In genomic region chr18:22349317-22349898, GRCh38 we compare ENCODE assay signal across 10 cellular contexts.
DNase-seq lines count a peak whose midpoint lies in the region; ATAC-seq and TF ChIP-seq lines count a peak whose summit lies in the region.
"Had no signal": no experiment of that assay in that cellular context is flagged by ENCODE, and none has a peak within 500 bp of the region (broad histone marks: within the 10 kb centered on the region; RNA-seq: fewer than 3 reads in every experiment).

No MANE protein-coding gene starts in this region.

- no peak for TF ChIP-seq EP300 in esophagus muscularis mucosa (IDR thresholded peaks at IDR 0.05)

- no peak for DNase-seq in activated naive CD4-positive, alpha-beta T cell treated with Interleukin-2 at 50 U/mL for 16 hours
- DNase-seq in esophagus muscularis mucosa (ENCODE audit: extremely low spot score), result peak; percentile 62
- no peak for DNase-seq in naive thymus-derived CD8-positive, alpha-beta T cell
- DNase-seq in uterus, result peak; percentile 68 to 85
- DNase-seq in dorsolateral prefrontal cortex, result no peak
- DNase-seq: NCI-H2029, T-helper 2 cell had no signal

- H3K4me1 ChIP-seq in esophagus muscularis mucosa (peaks cover 36 to 46% (median 40%) of the 10 kb centered on the region in 4 donors), uterus (peaks cover 0 to 17% of the 10 kb centered on the region in 2 donors)

- peaks cover 31% of the 10 kb centered on the region for H3K27me3 Mint-ChIP-seq in activated naive CD4-positive, alpha-beta T cell treated with anti-CD3 and anti-CD28 coated beads, Interleukin-2, amount 50 U/mL, for 24 hours
- H3K27me3 Mint-ChIP-seq in naive thymus-derived CD8-positive, alpha-beta T cell, result peaks cover 8 to 31% (median 17%) of the 10 kb centered on the region in 5 donors

- H3K27ac ChIP-seq in esophagus muscularis mucosa (replicated peaks in 1 of 4), result peak overlapping the region; percentile 50 to 81 (median 74)
- peak overlapping the region; percentile 97 to 98 for H3K27ac ChIP-seq in uterus
- H3K27ac ChIP-seq in dorsolateral prefrontal cortex, result no peak overlapping the region

- no peak for TF ChIP-seq POLR2A in esophagus muscularis mucosa (IDR thresholded peaks at IDR 0.05; ENCODE audit: low read depth)
- TF ChIP-seq POLR2A in uterus (IDR thresholded peaks at IDR 0.05), result peak in 1 of 2 donors; percentile 7

- H3K9me3 Mint-ChIP-seq in activated naive CD4-positive, alpha-beta T cell treated with anti-CD3 and anti-CD28 coated beads, Interleukin-2, amount 50 U/mL, for 24 hours, result peaks cover 6% of the 10 kb centered on the region
- peaks cover 0 to 16% (median 0%) of the 10 kb centered on the region in 9 donors for H3K9me3 Mint-ChIP-seq in naive thymus-derived CD8-positive, alpha-beta T cell

- H3K4me3 ChIP-seq in esophagus muscularis mucosa (peak overlapping the region; percentile 56 to 61 (median 58)), uterus (peak overlapping the region; percentile 43 to 69), dorsolateral prefrontal cortex (peak overlapping the region in 14 of 59 donors; percentile 19 to 57 (median 46))

- H3K9me3 ChIP-seq in esophagus muscularis mucosa, result no peaks in the 10 kb centered on the region
- no peaks in the 10 kb centered on the region for H3K9me3 ChIP-seq in uterus

- no peak overlapping the region for H3K27ac Mint-ChIP-seq in activated naive CD4-positive, alpha-beta T cell treated with anti-CD3 and anti-CD28 coated beads, Interleukin-2, amount 50 U/mL, for 24 hours
- peak overlapping the region; percentile 86 to 97 (median 96) for H3K27ac Mint-ChIP-seq in naive thymus-derived CD8-positive, alpha-beta T cell

- WGBS in esophagus muscularis mucosa, result 57% methylated on average over 11 of the region's 11 CpGs

- H3K36me3 ChIP-seq in esophagus muscularis mucosa (no peaks in the 10 kb centered on the region), uterus (no peaks in the 10 kb centered on the region)

- intact Hi-C loops in esophagus muscularis mucosa (cut with DNase I) (no loop called here), uterus (cut with DNase I; ENCODE audit: low total_unique reads) (loop anchor here (5.0 kb wide), 3 partner anchors 157 to 208 kb away; no protein-coding TSS in a partner anchor), dorsolateral prefrontal cortex (cut with DNase I) (no loop called here)

- POLR2A ChIA-PET in naive thymus-derived CD8-positive, alpha-beta T cell (lab: Charles Lee), result no interaction called here

- H3K36me3 Mint-ChIP-seq in activated naive CD4-positive, alpha-beta T cell treated with anti-CD3 and anti-CD28 coated beads, Interleukin-2, amount 50 U/mL, for 24 hours, result no peaks in the 10 kb centered on the region
- peaks cover 6 to 9% (median 8%) of the 10 kb centered on the region in 3 donors for H3K36me3 Mint-ChIP-seq in naive thymus-derived CD8-positive, alpha-beta T cell

- H3K4me1 Mint-ChIP-seq in activated naive CD4-positive, alpha-beta T cell treated with anti-CD3 and anti-CD28 coated beads, Interleukin-2, amount 50 U/mL, for 24 hours, result peaks cover 5% of the 10 kb centered on the region
- H3K4me1 Mint-ChIP-seq in naive thymus-derived CD8-positive, alpha-beta T cell, result peaks cover 9 to 48% (median 42%) of the 10 kb centered on the region in 4 donors

- ATAC-seq in naive thymus-derived CD8-positive, alpha-beta T cell, result no peak
- ATAC-seq in HG02610 (IDR thresholded peaks at IDR 0.05; ENCODE audit: unreplicated experiment) (no peak), HG03565 (IDR thresholded peaks at IDR 0.05; ENCODE audit: unreplicated experiment) (no peak)

- H3K4me3 Mint-ChIP-seq in activated naive CD4-positive, alpha-beta T cell treated with anti-CD3 and anti-CD28 coated beads, Interleukin-2, amount 50 U/mL, for 24 hours, result peak overlapping the region; percentile 69
- peak overlapping the region; percentile 84 to 93 (median 88) for H3K4me3 Mint-ChIP-seq in naive thymus-derived CD8-positive, alpha-beta T cell

- TF ChIP-seq CTCF in esophagus muscularis mucosa (IDR thresholded peaks at IDR 0.05) (no peak), uterus (IDR thresholded peaks at IDR 0.05) (peak in 1 of 4 experiments; percentile 10), dorsolateral prefrontal cortex (IDR thresholded peaks at IDR 0.05 in 54 of 56, conservative IDR thresholded peaks at IDR 0.05 in 2 of 56; ENCODE audit: low read depth in 1 of 56, partially characterized antibody in 56 of 56) (no peak)

- peaks cover 0 to 7% (median 0%) of the 10 kb centered on the region in 4 donors for H3K27me3 ChIP-seq in esophagus muscularis mucosa
- no peaks in the 10 kb centered on the region for H3K27me3 ChIP-seq in uterus
- peaks cover 5 to 88% (median 59%) of the 10 kb centered on the region in 45 donors for H3K27me3 ChIP-seq in dorsolateral prefrontal cortex

Comparison
In these comparisons a context has a peak if more than half of its experiments do, and no peak if none do; other contexts are left out.
1. DNase-seq: peak in esophagus muscularis mucosa (single experiment) and uterus (2 of 2); none in activated naive CD4-positive, alpha-beta T cell treated with Interleukin-2 at 50 U/mL for 16 hours (single experiment), naive thymus-derived CD8-positive, alpha-beta T cell (0 of 10) and dorsolateral prefrontal cortex (0 of 10).
2. H3K27ac ChIP-seq: peak in esophagus muscularis mucosa (4 of 4) and uterus (2 of 2); none in dorsolateral prefrontal cortex (0 of 59).